ENCODE assay signal across 19 cellular contexts in the genomic region with DNA sequence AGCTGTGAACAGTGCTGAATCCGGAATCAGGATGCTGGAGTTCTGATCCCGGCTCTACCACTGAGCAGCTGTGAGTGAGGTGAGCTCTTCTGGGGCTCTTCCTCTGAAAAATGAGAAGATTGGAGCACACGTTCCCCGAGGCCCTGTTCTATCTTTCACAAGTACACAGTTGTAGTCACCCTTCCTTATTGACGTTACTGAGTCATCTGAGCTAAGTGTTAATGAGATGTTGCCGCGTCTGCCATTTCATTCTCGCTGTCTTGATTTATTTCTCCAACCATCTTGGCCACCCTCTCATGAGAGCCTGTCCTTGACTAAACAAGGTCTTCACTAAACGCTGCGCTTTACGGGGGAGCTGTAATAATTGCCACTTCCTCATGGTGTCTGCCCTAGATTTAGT. TPM values are rescaled to one million over a fixed set of nuclear protein-coding genes. Genes with fewer than 3 reads are reported as not detected.
DNase-seq lines count a peak whose midpoint lies in the region; ATAC-seq and TF ChIP-seq lines count a peak whose summit lies in the region.
"Had no signal": no experiment of that assay in that cellular context is flagged by ENCODE, and none has a peak within 500 bp of the region (broad histone marks: within the 10 kb centered on the region; RNA-seq: fewer than 3 reads in every experiment).

No MANE protein-coding gene starts in this region.

- H3K4me1 ChIP-seq in A673 (ENCODE audit: insufficient read depth, low read length, poor library complexity, severe bottlenecking) (no peaks in the 10 kb centered on the region), adrenal gland (replicated peaks in 1 of 2) (no peaks in the 10 kb centered on the region)
- H3K4me1 ChIP-seq: colonic mucosa, right lobe of liver, uterus had no signal

- DNase-seq in A673 (ENCODE audit: low spot score) (peak; percentile 17), KBM-7 (peak; percentile 62), NAMALWA (ENCODE audit: low spot score) (no peak), adrenal gland (no peak)
- DNase-seq: activated CD4-positive, CD25-positive, alpha-beta regulatory T cell treated with anti-CD3 and anti-CD28 coated beads, Interleukin-2, amount 50 U/mL, for 72 hours; activated effector memory CD4-positive, alpha-beta T cell treated with anti-CD3 and anti-CD28 coated beads, Interleukin-2, amount 50 U/mL, for 16 hours; colonic mucosa; heart left ventricle; NCI-H187 treated with DMSO at 0.1 percent for 48 hours; NCI-H524 treated with DMSO at 0.1 percent for 48 hours; right lobe of liver; stimulated activated CD4-positive, alpha-beta T cell treated with anti-CD3 and anti-CD28 coated beads, Interleukin-1b, Interleukin-23, amount 100 ng/mL, for 48 hours; T-helper 2 cell; uterus had no signal

- H3K36me3 ChIP-seq in A673 (ENCODE audit: insufficient read depth, low read length, poor library complexity, severe bottlenecking), result no peaks in the 10 kb centered on the region
- no peaks in the 10 kb centered on the region for H3K36me3 ChIP-seq in adrenal gland (replicated peaks in 1 of 2)
- H3K36me3 ChIP-seq: colonic mucosa, heart left ventricle, right lobe of liver, uterus had no signal

- POLR2A ChIA-PET in A673 (lab: Charles Lee; ENCODE audit: low non-redundant PET), result no interaction called here

- no peaks in the 10 kb centered on the region for H3K27me3 ChIP-seq in A673 (replicated peaks; ENCODE audit: insufficient read depth, low read depth, low read length, poor library complexity)
- H3K27me3 ChIP-seq in adrenal gland, result no peaks in the 10 kb centered on the region
- H3K27me3 ChIP-seq: colonic mucosa, heart left ventricle, right lobe of liver, uterus had no signal

- CTCF ChIA-PET in A673 (lab: Charles Lee), result no interaction called here

- in situ Hi-C loops in KBM-7 (cut with MboI; ENCODE audit: low pct_unique_long_range_greater_than_20kb, low sequenced_read_pairs), result no loop called here

- H3K27ac ChIP-seq in A673 (ENCODE audit: low read depth, low read length, poor library complexity, severe bottlenecking) (no peak overlapping the region), adrenal gland (no peak overlapping the region)
- H3K27ac ChIP-seq: colonic mucosa, heart left ventricle, right lobe of liver, uterus had no signal

- TF ChIP-seq CTCF in A673 (conservative IDR thresholded peaks at IDR 0.05; ENCODE audit: low read depth, low read length), result no peak
- TF ChIP-seq CTCF in adrenal gland (IDR thresholded peaks at IDR 0.05), result no peak

- no peak overlapping the region for H3K4me3 ChIP-seq in A673 (ENCODE audit: low read depth, low read length, poor library complexity, severe bottlenecking)
- H3K4me3 ChIP-seq in adrenal gland, result no peak overlapping the region
- H3K4me3 ChIP-seq: colonic mucosa, heart left ventricle, right lobe of liver, uterus had no signal

- peak; percentile 47 for ATAC-seq in esophagus mucosa
- no peak for ATAC-seq in HG03097 (IDR thresholded peaks at IDR 0.05; ENCODE audit: low FRiP score, unreplicated experiment)
- no peak for ATAC-seq in HG03108 (IDR thresholded peaks at IDR 0.05; ENCODE audit: unreplicated experiment)
- ATAC-seq: right lobe of liver, Right ventricle myocardium inferior had no signal

- intact Hi-C loops in A673 (cut with micrococcal nuclease; ENCODE audit: unreplicated experiment) (no loop called here), adrenal gland (cut with DNase I) (no loop called here)

- no TSS peak for BruUV-seq in A673 (replicated peaks; lab: Mats Ljungman, UMichigan)

- TF ChIP-seq POLR2A in adrenal gland (IDR thresholded peaks at IDR 0.05), result no peak

- 71 to 79% (median 75%) methylated on average over 11 of the region's 11 CpGs for WGBS in adrenal gland, 4 donors

- no peaks in the 10 kb centered on the region for H3K9me3 ChIP-seq in A673 (ENCODE audit: low read depth, low read length, poor library complexity, severe bottlenecking)
- H3K9me3 ChIP-seq in adrenal gland (replicated peaks in 1 of 3), result no peaks in the 10 kb centered on the region
- H3K9me3 ChIP-seq: colonic mucosa, heart left ventricle, right lobe of liver, uterus had no signal

TF ChIP-seq in PFSK-1, 5 proteins besides CTCF, POLR2A, EP300 and RAD21:
- peak; percentile 35 for TF ChIP-seq FOXP2 (optimal IDR thresholded peaks at IDR 0.05; ENCODE audit: borderline replicate concordance, extremely low read depth, extremely low read length, insufficient read depth)
- no peak for TF ChIP-seq TAF1 (IDR thresholded peaks at IDR 0.05; ENCODE audit: borderline replicate concordance, insufficient read depth, low read length)
- no peak for TF ChIP-seq POLR2AphosphoS5 (IDR thresholded peaks at IDR 0.05; ENCODE audit: low read depth, low read length)
- TF ChIP-seq SIN3A (IDR thresholded peaks at IDR 0.05; ENCODE audit: borderline replicate concordance, insufficient read depth, low read length), result no peak
- TF ChIP-seq, protein P1, sequence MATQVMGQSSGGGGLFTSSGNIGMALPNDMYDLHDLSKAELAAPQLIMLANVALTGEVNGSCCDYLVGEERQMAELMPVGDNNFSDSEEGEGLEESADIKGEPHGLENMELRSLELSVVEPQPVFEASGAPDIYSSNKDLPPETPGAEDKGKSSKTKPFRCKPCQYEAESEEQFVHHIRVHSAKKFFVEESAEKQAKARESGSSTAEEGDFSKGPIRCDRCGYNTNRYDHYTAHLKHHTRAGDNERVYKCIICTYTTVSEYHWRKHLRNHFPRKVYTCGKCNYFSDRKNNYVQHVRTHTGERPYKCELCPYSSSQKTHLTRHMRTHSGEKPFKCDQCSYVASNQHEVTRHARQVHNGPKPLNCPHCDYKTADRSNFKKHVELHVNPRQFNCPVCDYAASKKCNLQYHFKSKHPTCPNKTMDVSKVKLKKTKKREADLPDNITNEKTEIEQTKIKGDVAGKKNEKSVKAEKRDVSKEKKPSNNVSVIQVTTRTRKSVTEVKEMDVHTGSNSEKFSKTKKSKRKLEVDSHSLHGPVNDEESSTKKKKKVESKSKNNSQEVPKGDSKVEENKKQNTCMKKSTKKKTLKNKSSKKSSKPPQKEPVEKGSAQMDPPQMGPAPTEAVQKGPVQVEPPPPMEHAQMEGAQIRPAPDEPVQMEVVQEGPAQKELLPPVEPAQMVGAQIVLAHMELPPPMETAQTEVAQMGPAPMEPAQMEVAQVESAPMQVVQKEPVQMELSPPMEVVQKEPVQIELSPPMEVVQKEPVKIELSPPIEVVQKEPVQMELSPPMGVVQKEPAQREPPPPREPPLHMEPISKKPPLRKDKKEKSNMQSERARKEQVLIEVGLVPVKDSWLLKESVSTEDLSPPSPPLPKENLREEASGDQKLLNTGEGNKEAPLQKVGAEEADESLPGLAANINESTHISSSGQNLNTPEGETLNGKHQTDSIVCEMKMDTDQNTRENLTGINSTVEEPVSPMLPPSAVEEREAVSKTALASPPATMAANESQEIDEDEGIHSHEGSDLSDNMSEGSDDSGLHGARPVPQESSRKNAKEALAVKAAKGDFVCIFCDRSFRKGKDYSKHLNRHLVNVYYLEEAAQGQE (IDR thresholded peaks at IDR 0.05; ENCODE audit: insufficient read depth in 1 of 2, low read depth in 2 of 2, low read length in 2 of 2), result no peak
TF ChIP-seq in PFSK-1: peak in this region for 1.

RNA-seq across cellular contexts. Expression of a gene that starts 31.9 kb away (rescaled TPM):
- 0.76 and 1.0 TPM in 2 replicates for total RNA-seq in A673 (2021)
- polyA plus RNA-seq in PFSK-1 (2012; ENCODE audit: insufficient read length, low read depth), result 1.2 TPM
- 0.48 TPM for total RNA-seq in esophagus mucosa
- total RNA-seq in adrenal gland, result 10 to 100 TPM in 1 of 8 donors, 1 to 10 TPM in 7; 1.8 to 10.6 (median 2.4) TPM
- polyA plus RNA-seq in adrenal gland, result 10 to 100 TPM in 1 of 3 donors, 1 to 10 TPM in 1, under 1 TPM in 1; 0.84 to 18.5 (median 2.1) TPM

RNA-seq across cellular contexts. Expression of a gene that starts 38.2 kb away (rescaled TPM):
- 4.4 and 6.7 TPM in 2 replicates for total RNA-seq in A673 (2021)
- polyA plus RNA-seq in PFSK-1 (2012; ENCODE audit: insufficient read length, low read depth), result 1.5 TPM
- total RNA-seq in esophagus mucosa, result 2.2 TPM
- 10 to 100 TPM in 1 of 8 donors, 1 to 10 TPM in 7; 2.1 to 10.1 (median 7.0) TPM for total RNA-seq in adrenal gland
- 1 to 10 TPM; 1.9 to 6.6 (median 3.2) TPM for polyA plus RNA-seq in adrenal gland

Comparison
In these comparisons a context has a peak if more than half of its experiments do, and no peak if none do; other contexts are left out.
1. DNase-seq: peak in A673 (single experiment) and KBM-7 (single experiment); none in NAMALWA (single experiment) and adrenal gland (0 of 7).